In genomic region chr4:139951051-139951450, GRCh38 we compare ENCODE assay signal across 10 cellular contexts.
DNase-seq lines count a peak whose midpoint lies in the region; ATAC-seq and TF ChIP-seq lines count a peak whose summit lies in the region.
"Had no signal": no experiment of that assay in that cellular context is flagged by ENCODE, and none has a peak within 500 bp of the region (broad histone marks: within the 10 kb centered on the region; RNA-seq: fewer than 3 reads in every experiment).

No MANE protein-coding gene starts in this region.

- TF ChIP-seq CTCF in GM10248 (IDR thresholded peaks at IDR 0.05; ENCODE audit: control extremely low read depth, extremely low read depth, low read depth, missing control alignments) (no peak), gastrocnemius medialis (IDR thresholded peaks at IDR 0.05 in 4 of 5, conservative IDR thresholded peaks at IDR 0.05 in 1 of 5) (no peak)
- TF ChIP-seq CTCF in CD4-positive, alpha-beta T cell (IDR thresholded peaks at IDR 0.05) = no peak

- in situ Hi-C loops in gastrocnemius medialis (cut with MboI; ENCODE audit: low sequenced_read_pairs in 4 of 4) = no loop called here

- POLR2A ChIA-PET in GM10248 (lab: Yijun Ruan, JAX) = no interaction called here
- POLR2A ChIA-PET in naive thymus-derived CD8-positive, alpha-beta T cell (lab: Charles Lee) = no interaction called here
- POLR2A ChIA-PET in CD4-positive, alpha-beta T cell (lab: Charles Lee) = no interaction called here

- H3K36me3 ChIP-seq in gastrocnemius medialis = no peaks in the 10 kb centered on the region
- H3K36me3 ChIP-seq: heart right ventricle had no signal

- no peak overlapping the region for H3K4me3 ChIP-seq in gastrocnemius medialis
- H3K4me3 ChIP-seq: heart right ventricle had no signal

- H3K27ac Mint-ChIP-seq in activated T-helper 2 cell treated with anti-CD3 and anti-CD28 coated beads, Interferon-gamma antibody, Interleukin-2, Interleukin-4, amounts not matched to agents 10 μg/mL and 5 μg/mL and 100 μg/mL, durations not matched to agents 14 hours and 24 hours and 36 hours = peak overlapping the region; percentile 83
- H3K27ac Mint-ChIP-seq in naive thymus-derived CD8-positive, alpha-beta T cell = peak overlapping the region in 7 of 10 donors; percentile 4 to 61 (median 22)
- H3K27ac Mint-ChIP-seq in CD4-positive, alpha-beta T cell = no peak overlapping the region

- intact Hi-C loops in activated T-helper 2 cell treated with anti-CD3 and anti-CD28 coated beads, Interferon-gamma antibody, Interleukin-2, Interleukin-4, amounts not matched to agents 10 μg/mL and 5 μg/mL and 100 μg/mL, durations not matched to agents 14 hours and 24 hours and 36 hours (cut with micrococcal nuclease) = loop anchor here (2.0 to 5.0 kb wide), 7 partner anchors 28 to 301 kb away; no protein-coding TSS in a partner anchor
- intact Hi-C loops in gastrocnemius medialis (cut with DNase I; ENCODE audit: low total_unique reads) = no loop called here
- intact Hi-C loops in CD4-positive, alpha-beta T cell (cut with DNase I, micrococcal nuclease) = no loop called here

- peak overlapping the region; percentile 40 for H3K4me3 Mint-ChIP-seq in activated T-helper 2 cell treated with anti-CD3 and anti-CD28 coated beads, Interferon-gamma antibody, Interleukin-2, Interleukin-4, amounts not matched to agents 10 μg/mL and 5 μg/mL and 100 μg/mL, durations not matched to agents 14 hours and 24 hours and 36 hours (ENCODE audit: low read depth)
- H3K4me3 Mint-ChIP-seq in naive thymus-derived CD8-positive, alpha-beta T cell = peak overlapping the region in 9 of 10 donors; percentile 1 to 41 (median 16)
- no peak overlapping the region for H3K4me3 Mint-ChIP-seq in CD4-positive, alpha-beta T cell

- no peaks in the 10 kb centered on the region for H3K27me3 ChIP-seq in gastrocnemius medialis
- no peaks in the 10 kb centered on the region for H3K27me3 ChIP-seq in CD4-positive, alpha-beta T cell (ENCODE audit: control insufficient read depth, insufficient read depth, low read length)
- H3K27me3 ChIP-seq: heart right ventricle had no signal

- ATAC-seq in HG03045 (IDR thresholded peaks at IDR 0.05; ENCODE audit: unreplicated experiment) (peak; percentile 13), gastrocnemius medialis (no peak)
- no peak for ATAC-seq in naive thymus-derived CD8-positive, alpha-beta T cell
- no peak for ATAC-seq in CD4-positive, alpha-beta T cell (ENCODE audit: poor library complexity)

- no peak for TF ChIP-seq POLR2A in gastrocnemius medialis (IDR thresholded peaks at IDR 0.05)

- H3K27me3 Mint-ChIP-seq in activated T-helper 2 cell treated with anti-CD3 and anti-CD28 coated beads, Interferon-gamma antibody, Interleukin-2, Interleukin-4, amounts not matched to agents 10 μg/mL and 5 μg/mL and 100 μg/mL, durations not matched to agents 14 hours and 24 hours and 36 hours (ENCODE audit: low read depth) = peaks cover 14% of the 10 kb centered on the region
- peaks cover 0 to 3% (median 0%) of the 10 kb centered on the region in 5 donors for H3K27me3 Mint-ChIP-seq in naive thymus-derived CD8-positive, alpha-beta T cell
- no peaks in the 10 kb centered on the region for H3K27me3 Mint-ChIP-seq in CD4-positive, alpha-beta T cell

- H3K27ac ChIP-seq in gastrocnemius medialis = no peak overlapping the region
- no peak overlapping the region for H3K27ac ChIP-seq in CD4-positive, alpha-beta T cell (ENCODE audit: low read depth, low read length)

- H3K4me1 Mint-ChIP-seq in activated T-helper 2 cell treated with anti-CD3 and anti-CD28 coated beads, Interferon-gamma antibody, Interleukin-2, Interleukin-4, amounts not matched to agents 10 μg/mL and 5 μg/mL and 100 μg/mL, durations not matched to agents 14 hours and 24 hours and 36 hours (ENCODE audit: low read depth) = peaks cover 27% of the 10 kb centered on the region
- peaks cover 15 to 32% (median 22%) of the 10 kb centered on the region in 4 donors for H3K4me1 Mint-ChIP-seq in naive thymus-derived CD8-positive, alpha-beta T cell
- H3K4me1 Mint-ChIP-seq in CD4-positive, alpha-beta T cell (ENCODE audit: low read depth) = peaks cover 19% of the 10 kb centered on the region

- H3K36me3 Mint-ChIP-seq in activated T-helper 2 cell treated with anti-CD3 and anti-CD28 coated beads, Interferon-gamma antibody, Interleukin-2, Interleukin-4, amounts not matched to agents 10 μg/mL and 5 μg/mL and 100 μg/mL, durations not matched to agents 14 hours and 24 hours and 36 hours (ENCODE audit: low read depth) = no peaks in the 10 kb centered on the region
- H3K36me3 Mint-ChIP-seq in naive thymus-derived CD8-positive, alpha-beta T cell = no peaks in the 10 kb centered on the region
- H3K36me3 Mint-ChIP-seq in CD4-positive, alpha-beta T cell (ENCODE audit: low read depth) = no peaks in the 10 kb centered on the region

- no peaks in the 10 kb centered on the region for H3K9me3 ChIP-seq in gastrocnemius medialis
- no peaks in the 10 kb centered on the region for H3K9me3 ChIP-seq in CD4-positive, alpha-beta T cell (ENCODE audit: control insufficient read depth, low read length)

- H3K4me1 ChIP-seq in gastrocnemius medialis = peaks cover 4 to 13% of the 10 kb centered on the region in 2 donors

- peaks cover 4% of the 10 kb centered on the region for H3K9me3 Mint-ChIP-seq in activated T-helper 2 cell treated with anti-CD3 and anti-CD28 coated beads, Interferon-gamma antibody, Interleukin-2, Interleukin-4, amounts not matched to agents 10 μg/mL and 5 μg/mL and 100 μg/mL, durations not matched to agents 14 hours and 24 hours and 36 hours
- peaks cover 0 to 3% (median 0%) of the 10 kb centered on the region in 9 donors for H3K9me3 Mint-ChIP-seq in naive thymus-derived CD8-positive, alpha-beta T cell
- H3K9me3 Mint-ChIP-seq in CD4-positive, alpha-beta T cell = no peaks in the 10 kb centered on the region

- DNase-seq in GM10248 (ENCODE audit: extremely low spot score) (peak; percentile 13), NCI-H345 (lab: John Stamatoyannopoulos, UW) (no peak), gastrocnemius medialis (no peak), T-helper 9 cell (no peak)
- peak; percentile 27 for DNase-seq in activated T-helper 2 cell treated with anti-CD3 and anti-CD28 coated beads, Interferon-gamma antibody, Interleukin-2, Interleukin-4, amounts not matched to agents 10 μg/mL and 5 μg/mL and 100 μg/mL, durations not matched to agents 14 hours and 24 hours and 36 hours (ENCODE audit: low spot score)
- DNase-seq in naive thymus-derived CD8-positive, alpha-beta T cell = no peak
- DNase-seq in CD4-positive, alpha-beta T cell = no peak
- DNase-seq: activated gamma-delta T cell, heart right ventricle had no signal

- CTCF ChIA-PET in GM10248 (lab: Yijun Ruan, JAX) = interaction anchor here (0.7 kb wide), 1 partner anchor 9 kb away, joined by 3 read pairs; no protein-coding TSS in a partner anchor
- CTCF ChIA-PET in CD4-positive, alpha-beta T cell (lab: Charles Lee) = no interaction called here

Comparison
In these comparisons a context has a peak if more than half of its experiments do, and no peak if none do; other contexts are left out.
1. DNase-seq: peak in GM10248 (single experiment) and activated T-helper 2 cell treated with anti-CD3 and anti-CD28 coated beads, Interferon-gamma antibody, Interleukin-2, Interleukin-4, amounts not matched to agents 10 μg/mL and 5 μg/mL and 100 μg/mL, durations not matched to agents 14 hours and 24 hours and 36 hours (single experiment); none in naive thymus-derived CD8-positive, alpha-beta T cell (0 of 10), NCI-H345 (single experiment), gastrocnemius medialis (0 of 2), T-helper 9 cell (single experiment) and CD4-positive, alpha-beta T cell (0 of 10).